ENCODE assay signal across 8 cellular contexts in the genomic region with DNA sequence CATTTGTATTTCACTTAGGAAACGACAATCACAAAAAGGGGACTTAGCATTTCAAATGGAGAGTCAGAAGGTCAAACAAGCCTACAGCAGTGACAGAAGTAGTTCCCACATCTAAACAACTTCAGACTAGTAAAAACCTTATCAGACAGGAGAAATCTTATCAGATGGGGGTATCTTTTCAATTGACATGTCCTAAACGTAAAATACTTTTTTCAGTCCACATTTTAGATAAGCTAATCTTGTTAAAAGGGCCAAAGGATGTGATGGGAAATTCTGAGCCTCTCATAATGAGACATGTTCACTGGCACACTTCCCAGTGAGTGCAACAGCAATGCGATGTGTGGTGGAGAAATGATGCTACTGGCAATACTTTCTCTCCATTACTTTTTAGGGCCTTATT. TPM values are rescaled to one million over a fixed set of nuclear protein-coding genes. Genes with fewer than 3 reads are reported as not detected.
DNase-seq lines count a peak whose midpoint lies in the region; ATAC-seq and TF ChIP-seq lines count a peak whose summit lies in the region.

No MANE protein-coding gene starts in this region.

- H3K9me3 ChIP-seq in PC-9 (ENCODE audit: insufficient read depth, low read depth) (no peaks in the 10 kb centered on the region), duodenal mucosa (ENCODE audit: control insufficient read depth in 1 of 2, low read length in 2 of 2) (no peaks in the 10 kb centered on the region)

- H3K36me3 ChIP-seq in PC-9 (ENCODE audit: low read depth): no peaks in the 10 kb centered on the region
- no peaks in the 10 kb centered on the region for H3K36me3 ChIP-seq in duodenal mucosa (ENCODE audit: control insufficient read depth in 1 of 2, insufficient read depth in 2 of 2, low read length in 2 of 2)

- H3K4me3 Mint-ChIP-seq in T-helper 1 cell treated with Interleukin-12 subunit alpha and Interleukin-12 subunit beta and Interleukin-4 antibody, amounts not matched to agents 30 μg/mL and 1 μg/mL, for 36 hours: peak overlapping the region; percentile 21

- H3K27me3 ChIP-seq in PC-9 (ENCODE audit: insufficient read depth, low read depth) (no peaks in the 10 kb centered on the region), duodenal mucosa (ENCODE audit: control insufficient read depth in 1 of 2, insufficient read depth in 2 of 2, low read length in 2 of 2) (no peaks in the 10 kb centered on the region)

- peaks cover 50% of the 10 kb centered on the region for H3K4me1 Mint-ChIP-seq in T-helper 1 cell treated with Interleukin-12 subunit alpha and Interleukin-12 subunit beta and Interleukin-4 antibody, amounts not matched to agents 30 μg/mL and 1 μg/mL, for 36 hours (ENCODE audit: low read depth)

- no peak for TF ChIP-seq CTCF in PC-9 (conservative IDR thresholded peaks at IDR 0.05)

- H3K9me2 ChIP-seq in PC-9 (ENCODE audit: insufficient read depth): no peaks in the 10 kb centered on the region

- peak overlapping the region; percentile 95 for H3K4me2 ChIP-seq in PC-9

- H3K4me3 ChIP-seq in PC-9: peak overlapping the region; percentile 84; the same call in 1 of the 2 replicates
- peak overlapping the region; percentile 82 to 86 for H3K4me3 ChIP-seq in duodenal mucosa (ENCODE audit: low read depth in 1 of 2, low read length in 2 of 2)

- DNase-seq in T-helper 1 cell (no peak), PC-9 (no peak), occipital lobe (lab: John Stamatoyannopoulos, UW) (peak; percentile 15)

- CTCF ChIA-PET in PC-9 (lab: Charles Lee): no interaction called here

- H3K79me2 ChIP-seq in PC-9 (ENCODE audit: low read depth): peaks cover 69% of the 10 kb centered on the region

- POLR2A ChIA-PET in PC-9 (lab: Charles Lee; ENCODE audit: unreplicated experiment): no interaction called here

- no peaks in the 10 kb centered on the region for H3K9me3 Mint-ChIP-seq in T-helper 1 cell treated with Interleukin-12 subunit alpha and Interleukin-12 subunit beta and Interleukin-4 antibody, amounts not matched to agents 30 μg/mL and 1 μg/mL, for 36 hours

- peaks cover 22% of the 10 kb centered on the region for H3K36me3 Mint-ChIP-seq in T-helper 1 cell treated with Interleukin-12 subunit alpha and Interleukin-12 subunit beta and Interleukin-4 antibody, amounts not matched to agents 30 μg/mL and 1 μg/mL, for 36 hours (ENCODE audit: low read depth)

- H3K9ac ChIP-seq in duodenal mucosa (ENCODE audit: low read depth in 1 of 2, low read length in 2 of 2): peak overlapping the region in 1 of 2 donors; percentile 25

- BruUV-seq in PC-9 (replicated peaks; lab: Mats Ljungman, UMichigan): no TSS peak

- H4K20me1 ChIP-seq in PC-9 (ENCODE audit: insufficient read depth): peaks cover 17% of the 10 kb centered on the region

- H3K27ac Mint-ChIP-seq in T-helper 1 cell treated with Interleukin-12 subunit alpha and Interleukin-12 subunit beta and Interleukin-4 antibody, amounts not matched to agents 30 μg/mL and 1 μg/mL, for 36 hours: no peak overlapping the region

- H3K27ac ChIP-seq in PC-9 (no peak overlapping the region), duodenal mucosa (ENCODE audit: low read depth, low read length) (no peak overlapping the region)

- no peak overlapping the region for H2AFZ ChIP-seq in PC-9

- H3K27me3 Mint-ChIP-seq in T-helper 1 cell treated with Interleukin-12 subunit alpha and Interleukin-12 subunit beta and Interleukin-4 antibody, amounts not matched to agents 30 μg/mL and 1 μg/mL, for 36 hours (ENCODE audit: low read depth): peaks cover 13% of the 10 kb centered on the region

- intact Hi-C loops in PC-9 (cut with micrococcal nuclease; ENCODE audit: unreplicated experiment): loop anchor here (5.0 to 10.0 kb wide), 2 partner anchors 48 to 130 kb away; a partner anchor contains a TSS

- no peaks in the 10 kb centered on the region for H3F3A ChIP-seq in PC-9 (ENCODE audit: insufficient read depth, low read depth)

- peaks cover 23% of the 10 kb centered on the region for H3K4me1 ChIP-seq in PC-9 (replicated peaks; ENCODE audit: insufficient read depth)
- peaks cover 32 to 49% of the 10 kb centered on the region in 2 donors for H3K4me1 ChIP-seq in duodenal mucosa (ENCODE audit: control insufficient read depth in 1 of 2, insufficient read depth in 2 of 2, low read length in 2 of 2)

- no peak for ATAC-seq in HG02610 (IDR thresholded peaks at IDR 0.05; ENCODE audit: unreplicated experiment)
- ATAC-seq in HG03025 (IDR thresholded peaks at IDR 0.05; ENCODE audit: low FRiP score, unreplicated experiment): no peak
- no peak for ATAC-seq in HG03460 (IDR thresholded peaks at IDR 0.05; ENCODE audit: unreplicated experiment)

RNA-seq across cellular contexts. Expression of a gene that starts 2.4 kb away (rescaled TPM):
- total RNA-seq in PC-9 (2021): 66.7 and 82.8 TPM in 2 replicates
- 76.0 TPM for total RNA-seq in occipital lobe
